Comparison of ENCODE assay signal across 27 cellular contexts in genomic region chr20:46336735-46337134, GRCh38. TPM values are rescaled to one million over a fixed set of nuclear protein-coding genes. Genes with fewer than 3 reads are reported as not detected.
DNase-seq lines count a peak whose midpoint lies in the region; FAIRE-seq and TF ChIP-seq lines count a peak whose summit lies in the region.
"Had no signal": no experiment of that assay in that cellular context is flagged by ENCODE, and none has a peak within 500 bp of the region (broad histone marks: within the 10 kb centered on the region; RNA-seq: fewer than 3 reads in every experiment).

No MANE protein-coding gene starts in this region.

- no peaks in the 10 kb centered on the region for H3K36me3 Mint-ChIP-seq in neural progenitor cell
- H3K36me3 Mint-ChIP-seq: CD14-positive monocyte; CD4-positive, alpha-beta memory T cell; CD4-positive, CD25-positive, alpha-beta regulatory T cell; CD8-positive, alpha-beta memory T cell had no signal

- H3K4me1 Mint-ChIP-seq in neural progenitor cell: peaks cover 80% of the 10 kb centered on the region
- H3K4me1 Mint-ChIP-seq: CD14-positive monocyte had no signal

- no peak for TF ChIP-seq CTCF in neural progenitor cell (IDR thresholded peaks at IDR 0.05)

- H3K27me3 ChIP-seq in Karpas-422 (ENCODE audit: low read length) (no peaks in the 10 kb centered on the region), neural progenitor cell (peaks cover 30% of the 10 kb centered on the region)
- H3K27me3 ChIP-seq: BE2C had no signal

- H4K20me1 ChIP-seq in Karpas-422 (ENCODE audit: insufficient read depth, low read depth, low read length): no peaks in the 10 kb centered on the region
- no peaks in the 10 kb centered on the region for H4K20me1 ChIP-seq in neural progenitor cell (ENCODE audit: low read depth)
- H4K20me1 ChIP-seq: BLaER1 had no signal

- H3K9ac ChIP-seq in Karpas-422 (ENCODE audit: low read length) (peak overlapping the region; percentile 16; the same call in 1 of the 2 replicates), neural progenitor cell (no peak overlapping the region)
- H3K9ac ChIP-seq: BLaER1 had no signal

- no peaks in the 10 kb centered on the region for H3K9me2 ChIP-seq in Karpas-422 (replicated peaks; ENCODE audit: insufficient read depth, low read length)

- peak; percentile 31 for FAIRE-seq in HTR-8/SVneo (lab: Jason Lieb, UNC)
- FAIRE-seq: A204.1, G401.6, GM12891, GM19239 had no signal

- in situ Hi-C loops in G401 (cut with HindIII; ENCODE audit: low sequenced_read_pairs): no loop called here

- H3K4me2 ChIP-seq in Karpas-422 (ENCODE audit: low read depth, low read length, poor library complexity, severe bottlenecking): no peak overlapping the region
- H3K4me2 ChIP-seq in neural progenitor cell: no peak overlapping the region
- H3K4me2 ChIP-seq: BLaER1 had no signal

- H2AFZ ChIP-seq in Karpas-422 (ENCODE audit: low read length) (no peak overlapping the region), neural progenitor cell (replicated peaks) (no peak overlapping the region)

- peaks cover 17% of the 10 kb centered on the region for H3K27me3 Mint-ChIP-seq in neural progenitor cell (ENCODE audit: insufficient read depth, low read depth)

- no peaks in the 10 kb centered on the region for H3K9me3 ChIP-seq in Karpas-422 (ENCODE audit: low read length)
- no peaks in the 10 kb centered on the region for H3K9me3 ChIP-seq in neural progenitor cell (ENCODE audit: low read depth)
- H3K9me3 ChIP-seq: BE2C, BLaER1 had no signal

- peaks cover 15% of the 10 kb centered on the region for H3F3A ChIP-seq in neural progenitor cell (ENCODE audit: low read depth)

- no peak for DNase-seq in HTR-8/SVneo (ENCODE audit: insufficient read length, low spot score)
- DNase-seq in Karpas-422: no peak
- DNase-seq in neural progenitor cell (ENCODE audit: low spot score): no peak
- DNase-seq in G401 (ENCODE audit: low spot score): no peak
- DNase-seq in hepatic stellate cell (ENCODE audit: low spot score): no peak
- DNase-seq in NCI-H1694 (lab: John Stamatoyannopoulos, UW): no peak
- DNase-seq: 8988T; ACHN; BE2C; CD4-positive, alpha-beta memory T cell; CD4-positive, CD25-positive, alpha-beta regulatory T cell; CD8-positive, alpha-beta memory T cell; COR-L47; DMS 273 treated with DMSO at 0.1 percent for 48 hours; DMS153; DMS53; DMS79; DND-41; EL; GF-D8 had no signal

- H3K27ac Mint-ChIP-seq in neural progenitor cell: peak overlapping the region; percentile 46
- H3K27ac Mint-ChIP-seq: CD14-positive monocyte; CD4-positive, alpha-beta memory T cell; CD4-positive, CD25-positive, alpha-beta regulatory T cell; CD8-positive, alpha-beta memory T cell had no signal

- H3K4me3 Mint-ChIP-seq in neural progenitor cell: no peak overlapping the region
- H3K4me3 Mint-ChIP-seq: CD14-positive monocyte; CD4-positive, alpha-beta memory T cell; CD4-positive, CD25-positive, alpha-beta regulatory T cell; CD8-positive, alpha-beta memory T cell had no signal

- H3K9me3 Mint-ChIP-seq in neural progenitor cell: no peaks in the 10 kb centered on the region
- H3K9me3 Mint-ChIP-seq: CD14-positive monocyte; CD4-positive, alpha-beta memory T cell; CD4-positive, CD25-positive, alpha-beta regulatory T cell; CD8-positive, alpha-beta memory T cell had no signal

- H3K79me2 ChIP-seq in Karpas-422 (ENCODE audit: low read length): no peaks in the 10 kb centered on the region
- no peaks in the 10 kb centered on the region for H3K79me2 ChIP-seq in neural progenitor cell (ENCODE audit: low read depth)

- H3K4me3 ChIP-seq in Karpas-422 (ENCODE audit: low read length) (no peak overlapping the region), neural progenitor cell (no peak overlapping the region)
- H3K4me3 ChIP-seq: BLaER1 had no signal

- H3K27ac ChIP-seq in Karpas-422 (ENCODE audit: low read length): peak overlapping the region; percentile 100
- H3K27ac ChIP-seq in neural progenitor cell: no peak overlapping the region
- H3K27ac ChIP-seq: BLaER1 had no signal

- H3K36me3 ChIP-seq in Karpas-422 (ENCODE audit: insufficient read depth, low read length): no peaks in the 10 kb centered on the region
- H3K36me3 ChIP-seq in neural progenitor cell: no peaks in the 10 kb centered on the region
- H3K36me3 ChIP-seq: BE2C, BLaER1 had no signal

- H3K4me1 ChIP-seq in Karpas-422 (ENCODE audit: low read length) (peaks cover 91% of the 10 kb centered on the region), neural progenitor cell (peaks cover 37% of the 10 kb centered on the region)

RNA-seq across cellular contexts. Expression of gene CDH22, which starts 28.4 kb away (rescaled TPM):
- 5.5 and 6.4 TPM in 2 replicates for total RNA-seq in Karpas-422 (2014; rRNA removed; shearing (Covaris generic); ENCODE audit: low replicate concordance)
- total RNA-seq in neural progenitor cell (ENCODE audit: low replicate concordance): 0.13 and 0.28 TPM in 2 replicates
- total RNA-seq in G401 (2014; rRNA removed; shearing (Covaris generic)): not detected in 2 replicates
- total RNA-seq: A673; CD4-positive, alpha-beta memory T cell; CD4-positive, CD25-positive, alpha-beta regulatory T cell; CD8-positive, alpha-beta memory T cell had no signal
